Comparison of ENCODE assay signal across 13 cellular contexts in the genomic region with DNA sequence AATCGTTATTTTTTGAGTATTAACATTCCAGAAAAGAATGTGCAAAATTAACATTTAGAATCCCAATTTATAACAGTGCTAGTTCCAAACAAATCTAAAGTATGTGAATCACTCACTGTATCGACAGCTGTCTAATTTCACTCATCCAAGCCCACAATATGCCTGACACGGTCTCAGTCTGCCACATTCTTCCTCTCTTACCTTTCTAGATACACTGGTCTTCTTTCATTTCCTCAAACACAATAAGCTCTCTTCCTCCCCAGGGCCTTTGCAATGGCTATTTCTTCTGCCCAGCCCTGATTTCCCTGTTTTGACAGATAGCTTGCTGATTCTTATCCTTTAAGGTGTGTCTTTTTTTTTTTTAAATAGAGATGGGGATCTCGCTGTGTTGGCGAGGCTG. TPM values are rescaled to one million over a fixed set of nuclear protein-coding genes. Genes with fewer than 3 reads are reported as not detected.
DNase-seq lines count a peak whose midpoint lies in the region; ATAC-seq and TF ChIP-seq lines count a peak whose summit lies in the region.
"Had no signal": no experiment of that assay in that cellular context is flagged by ENCODE, and none has a peak within 500 bp of the region (broad histone marks: within the 10 kb centered on the region; RNA-seq: fewer than 3 reads in every experiment).

No MANE protein-coding gene starts in this region.

- H3K36me3 Mint-ChIP-seq in central memory CD8-positive, alpha-beta T cell (ENCODE audit: insufficient read depth) = peaks cover 17% of the 10 kb centered on the region
- peaks cover 33% of the 10 kb centered on the region for H3K36me3 Mint-ChIP-seq in activated CD8-positive, alpha-beta memory T cell treated with anti-CD3 and anti-CD28 coated beads, Interleukin-2, amount 10 ng/mL, durations not matched to agents 7 days and 5 days

- DNase-seq in GM12865 (ENCODE audit: low read depth) = peak; percentile 44
- no peak for DNase-seq in central memory CD8-positive, alpha-beta T cell (ENCODE audit: low spot score in 2 of 2)
- DNase-seq in stimulated activated naive CD4-positive, alpha-beta T cell treated with Interleukin-2 at 50 U/mL for 16 hours (lab: John Stamatoyannopoulos, UW) = no peak
- no peak for DNase-seq in NCI-H146 (lab: John Stamatoyannopoulos, UW)
- DNase-seq in activated CD8-positive, alpha-beta memory T cell treated with anti-CD3 and anti-CD28 coated beads, Interleukin-2, amount 10 ng/mL, durations not matched to agents 7 days and 5 days = no peak
- no peak for DNase-seq in mesenteric fat pad (ENCODE audit: low spot score)
- DNase-seq: activated T-cell treated with anti-CD3 and anti-CD28 coated beads, Interleukin-2, amount 50 U/mL, for 4 hours; brain microvascular endothelial cell; head of caudate nucleus; NCI-H226; SHP77 had no signal

- peaks cover 5% of the 10 kb centered on the region for H3K9me3 Mint-ChIP-seq in central memory CD8-positive, alpha-beta T cell
- H3K9me3 Mint-ChIP-seq in activated CD8-positive, alpha-beta memory T cell treated with anti-CD3 and anti-CD28 coated beads, Interleukin-2, amount 10 ng/mL, durations not matched to agents 7 days and 5 days (ENCODE audit: low read depth) = peaks cover 6% of the 10 kb centered on the region

- ATAC-seq in GM21390 (IDR thresholded peaks at IDR 0.05; ENCODE audit: unreplicated experiment) (peak; percentile 88), HG03280 (IDR thresholded peaks at IDR 0.05; ENCODE audit: unreplicated experiment) (peak; percentile 54)
- ATAC-seq in central memory CD8-positive, alpha-beta T cell (replicated peaks; ENCODE audit: extremely low read depth, poor library complexity, severe bottlenecking) = no peak
- ATAC-seq in activated CD8-positive, alpha-beta memory T cell treated with anti-CD3 and anti-CD28 coated beads, Interleukin-2, amount 10 ng/mL, durations not matched to agents 7 days and 5 days = no peak
- ATAC-seq: activated T-cell treated with anti-CD3 and anti-CD28 coated beads, Interleukin-2, amount 50 U/mL, for 4 hours had no signal

- no peak overlapping the region for H3K4me3 Mint-ChIP-seq in central memory CD8-positive, alpha-beta T cell
- no peak overlapping the region for H3K4me3 Mint-ChIP-seq in activated CD8-positive, alpha-beta memory T cell treated with anti-CD3 and anti-CD28 coated beads, Interleukin-2, amount 10 ng/mL, durations not matched to agents 7 days and 5 days
- H3K4me3 Mint-ChIP-seq: activated T-cell treated with anti-CD3 and anti-CD28 coated beads, Interleukin-2, amount 50 U/mL, for 4 hours had no signal

- no peak for TF ChIP-seq CTCF in GM12865 (IDR thresholded peaks at IDR 0.05; ENCODE audit: insufficient read depth, low read depth, low read length, missing control alignments)

- no peak overlapping the region for H3K4me3 ChIP-seq in GM12865 (ENCODE audit: low read depth, low read length)

- peak overlapping the region; percentile 16 for H3K27ac Mint-ChIP-seq in central memory CD8-positive, alpha-beta T cell (ENCODE audit: low read depth)
- no peak overlapping the region for H3K27ac Mint-ChIP-seq in activated CD8-positive, alpha-beta memory T cell treated with anti-CD3 and anti-CD28 coated beads, Interleukin-2, amount 10 ng/mL, durations not matched to agents 7 days and 5 days

- CTCF ChIA-PET in activated CD8-positive, alpha-beta memory T cell treated with anti-CD3 and anti-CD28 coated beads, Interleukin-2, amount 10 ng/mL, durations not matched to agents 7 days and 5 days (lab: Charles Lee) = interaction anchor here (1.1 kb wide), 1 partner anchor 107 kb away, joined by 3 read pairs; no protein-coding TSS in a partner anchor

- H3K27me3 Mint-ChIP-seq in central memory CD8-positive, alpha-beta T cell = no peaks in the 10 kb centered on the region
- no peaks in the 10 kb centered on the region for H3K27me3 Mint-ChIP-seq in activated CD8-positive, alpha-beta memory T cell treated with anti-CD3 and anti-CD28 coated beads, Interleukin-2, amount 10 ng/mL, durations not matched to agents 7 days and 5 days

- peaks cover 59% of the 10 kb centered on the region for H3K4me1 Mint-ChIP-seq in central memory CD8-positive, alpha-beta T cell
- H3K4me1 Mint-ChIP-seq in activated CD8-positive, alpha-beta memory T cell treated with anti-CD3 and anti-CD28 coated beads, Interleukin-2, amount 10 ng/mL, durations not matched to agents 7 days and 5 days = peaks cover 23% of the 10 kb centered on the region

RNA-seq across cellular contexts. Expression of a gene that starts 48.8 kb away (rescaled TPM):
- 10 to 100 TPM; 27.9 to 28.3 TPM for total RNA-seq in activated CD8-positive, alpha-beta memory T cell treated with anti-CD3 and anti-CD28 coated beads, Interleukin-2, amount 10 ng/mL, durations not matched to agents 7 days and 5 days
- 117 TPM for total RNA-seq in mesenteric fat pad

Comparison
In these comparisons a context has a peak if more than half of its experiments do, and no peak if none do; other contexts are left out.
1. ATAC-seq: peak in GM21390 (single experiment) and HG03280 (single experiment); none in central memory CD8-positive, alpha-beta T cell (single experiment) and activated CD8-positive, alpha-beta memory T cell treated with anti-CD3 and anti-CD28 coated beads, Interleukin-2, amount 10 ng/mL, durations not matched to agents 7 days and 5 days (single experiment).